In the genomic region with DNA sequence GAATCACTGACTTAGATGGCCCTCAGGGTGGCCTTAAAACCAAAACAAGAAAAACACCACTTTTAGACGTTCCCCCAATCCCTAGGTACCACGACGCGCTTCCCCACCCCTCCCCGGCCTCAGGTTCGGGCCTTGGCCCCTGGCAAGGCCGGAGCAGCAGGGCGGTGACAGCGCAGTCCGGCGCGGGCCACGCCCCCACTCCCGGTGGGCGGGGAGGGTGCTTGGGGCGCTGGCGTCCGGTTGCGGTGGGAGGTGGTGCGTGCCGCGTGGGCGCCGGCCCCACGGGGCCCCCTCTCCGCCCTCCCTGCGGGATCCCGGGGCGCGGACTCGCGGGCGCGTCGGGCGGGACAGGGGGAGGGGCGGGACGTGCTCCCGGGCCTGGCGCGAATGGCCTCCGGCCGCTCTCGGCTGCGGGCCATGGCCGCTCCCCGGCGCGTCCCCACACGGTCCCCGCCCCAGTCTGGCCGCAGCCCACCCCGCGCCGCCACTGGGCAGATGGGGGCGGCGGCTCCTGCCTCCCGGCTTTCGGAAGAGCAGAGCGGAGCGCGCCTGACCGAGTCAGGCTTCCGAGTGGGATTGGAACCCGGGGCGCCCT, we compare ENCODE assay signal across 8 cellular contexts. TPM values are rescaled to one million over a fixed set of nuclear protein-coding genes. Genes with fewer than 3 reads are reported as not detected.
DNase-seq lines count a peak whose midpoint lies in the region; ATAC-seq and TF ChIP-seq lines count a peak whose summit lies in the region.

No MANE protein-coding gene starts in this region.

- no peak overlapping the region for H3K27ac Mint-ChIP-seq in nephron

- H3K4me3 Mint-ChIP-seq in nephron: peak overlapping the region; percentile 86 to 92 (median 91)

- peaks cover 41% of the 10 kb centered on the region for H3K27me3 Mint-ChIP-seq in nephron (ENCODE audit: low read depth)

- H3K4me3 ChIP-seq in MG63: peak overlapping the region; percentile 43
- H3K4me3 ChIP-seq in epithelial cell of esophagus (ENCODE audit: low read length): peak overlapping the region; percentile 45

- H3K36me3 ChIP-seq in MG63: no peaks in the 10 kb centered on the region

- DNase-seq in Right ventricle myocardium inferior (ENCODE audit: missing footprints) (peak; percentile 77), cardiac septum (ENCODE audit: low spot score) (no peak), MG63 (no peak), epithelial cell of esophagus (ENCODE audit: low read depth) (no peak), Kasumi-1 (lab: John Stamatoyannopoulos, UW) (no peak), cortex of kidney (lab: John Stamatoyannopoulos, UW) (no peak)

- H3K4me1 Mint-ChIP-seq in nephron: no peaks in the 10 kb centered on the region

- H3K27me3 ChIP-seq in MG63: no peaks in the 10 kb centered on the region

- no peaks in the 10 kb centered on the region for H3K36me3 Mint-ChIP-seq in nephron (ENCODE audit: low read depth)

- no peak for TF ChIP-seq CTCF in epithelial cell of esophagus (IDR thresholded peaks at IDR 0.05; ENCODE audit: insufficient read depth, low read depth, low read length, missing control alignments)
- TF ChIP-seq CTCF in nephron (IDR thresholded peaks at IDR 0.05; ENCODE audit: unreplicated experiment in 3 of 3): no peak

- intact Hi-C loops in Right ventricle myocardium inferior (cut with DNase I) (loop anchor here (1.0 kb wide), 1 partner anchor 24 kb away; no protein-coding TSS in a partner anchor), cardiac septum (cut with DNase I) (loop anchor here (2.0 kb wide), 1 partner anchor 25 kb away; no protein-coding TSS in a partner anchor)

- peak; percentile 89 for ATAC-seq in Right ventricle myocardium inferior
- ATAC-seq in HG03469 (IDR thresholded peaks at IDR 0.05; ENCODE audit: unreplicated experiment): no peak

- no peaks in the 10 kb centered on the region for H3K9me3 Mint-ChIP-seq in nephron

- H3K9me3 ChIP-seq in MG63: no peaks in the 10 kb centered on the region

RNA-seq across cellular contexts. Expression of a gene that starts 0.9 kb away (rescaled TPM):
- 13.1 TPM for total RNA-seq in Right ventricle myocardium inferior
- 7.7 TPM for total RNA-seq in cardiac septum
- 0.16 TPM in 1 of 2 replicates, not detected in the other for total RNA-seq in MG63 (2014; rRNA removed; shearing (Covaris generic); ENCODE audit: low replicate concordance)
